Comparison of ENCODE assay signal across 8 cellular contexts in the genomic region with DNA sequence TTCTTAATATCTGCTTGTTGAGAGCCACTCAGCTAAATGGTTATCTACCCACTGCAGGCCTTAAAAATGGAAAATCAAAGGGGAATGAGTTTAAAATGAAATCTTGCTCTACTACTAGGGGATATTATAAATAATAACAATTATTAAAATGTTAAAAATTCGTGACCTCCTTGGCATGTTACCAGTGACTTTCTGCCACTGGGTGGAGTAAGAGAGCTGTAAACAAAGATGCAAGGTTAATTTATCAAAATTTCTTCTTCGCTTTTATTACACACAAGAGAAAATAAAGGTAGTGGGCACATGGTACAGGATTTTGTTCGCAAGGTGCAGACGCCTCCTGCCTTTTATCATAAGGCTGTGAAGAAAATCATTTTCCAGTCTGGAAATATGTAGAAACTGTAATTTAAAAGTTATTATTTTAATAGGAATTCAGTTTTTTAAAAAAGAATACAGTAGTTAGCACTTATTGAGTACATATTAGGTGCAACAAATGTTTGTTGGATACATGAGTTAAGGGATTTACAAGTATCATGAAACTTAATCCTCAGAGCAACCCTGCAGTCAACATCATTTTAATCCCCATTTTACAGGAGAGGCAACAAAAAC.
A peak's percentile ranks its signal among the peaks of the same experiment; 100 is the strongest.
DNase-seq lines count a peak whose midpoint lies in the region; ATAC-seq and TF ChIP-seq lines count a peak whose summit lies in the region.

No MANE protein-coding gene starts in this region.

- H3K4me1 ChIP-seq in A673 (ENCODE audit: insufficient read depth, low read length, poor library complexity, severe bottlenecking) (no peaks in the 10 kb centered on the region), Peyer's patch (no peaks in the 10 kb centered on the region)

- H3K27me3 ChIP-seq in A673 (replicated peaks; ENCODE audit: insufficient read depth, low read depth, low read length, poor library complexity), result no peaks in the 10 kb centered on the region
- no peaks in the 10 kb centered on the region for H3K27me3 ChIP-seq in Peyer's patch

- TF ChIP-seq POLR2A in Peyer's patch (IDR thresholded peaks at IDR 0.05), result no peak

- CTCF ChIA-PET in A673 (lab: Charles Lee), result no interaction called here

- TF ChIP-seq CTCF in A673 (conservative IDR thresholded peaks at IDR 0.05; ENCODE audit: low read depth, low read length), result peak; percentile 58
- TF ChIP-seq CTCF in Peyer's patch (IDR thresholded peaks at IDR 0.05), result peak; percentile 19 to 73 (median 60)
- TF ChIP-seq CTCF in fibroblast of the aortic adventitia (IDR thresholded peaks at IDR 0.05; ENCODE audit: insufficient read depth, low read length), result peak; percentile 70

- no peak overlapping the region for H3K4me3 ChIP-seq in A673 (ENCODE audit: low read depth, low read length, poor library complexity, severe bottlenecking)
- H3K4me3 ChIP-seq in Peyer's patch, result no peak overlapping the region
- H3K4me3 ChIP-seq in fibroblast of the aortic adventitia (ENCODE audit: low read depth, low read length), result no peak overlapping the region

- BruUV-seq in A673 (replicated peaks; lab: Mats Ljungman, UMichigan), result no TSS peak

- intact Hi-C loops in A673 (cut with micrococcal nuclease; ENCODE audit: unreplicated experiment), result loop anchor here (5.0 kb wide), 1 partner anchor 1496 kb away; no protein-coding TSS in a partner anchor

- H3K9me3 ChIP-seq in A673 (ENCODE audit: low read depth, low read length, poor library complexity, severe bottlenecking) (no peaks in the 10 kb centered on the region), Peyer's patch (no peaks in the 10 kb centered on the region)

- POLR2A ChIA-PET in A673 (lab: Charles Lee; ENCODE audit: low non-redundant PET), result no interaction called here

- DNase-seq in A673 (ENCODE audit: low spot score), result peak; percentile 2
- peak; percentile 52 for DNase-seq in GM03348 (ENCODE audit: low spot score)
- DNase-seq in Peyer's patch, result no peak
- DNase-seq in fibroblast of the aortic adventitia (ENCODE audit: low read depth), result peak; percentile 60
- DNase-seq in superior temporal gyrus (ENCODE audit: extremely low spot score), result peak; percentile 54
- DNase-seq in ureter (ENCODE audit: low spot score), result no peak
- no peak for DNase-seq in activated T-cell treated with anti-CD3 and anti-CD28 coated beads, Interleukin-2, amount 50 U/mL, for 48 hours

- ATAC-seq in GM21717 (IDR thresholded peaks at IDR 0.05; ENCODE audit: unreplicated experiment), result no peak

- H3K27ac ChIP-seq in A673 (ENCODE audit: low read depth, low read length, poor library complexity, severe bottlenecking) (no peak overlapping the region), Peyer's patch (no peak overlapping the region)

- no peaks in the 10 kb centered on the region for H3K36me3 ChIP-seq in A673 (ENCODE audit: insufficient read depth, low read length, poor library complexity, severe bottlenecking)
- no peaks in the 10 kb centered on the region for H3K36me3 ChIP-seq in Peyer's patch

Comparison
In these comparisons a context has a peak if more than half of its experiments do, and no peak if none do; other contexts are left out.
1. DNase-seq: peak in A673 (single experiment), GM03348 (single experiment), fibroblast of the aortic adventitia (single experiment) and superior temporal gyrus (single experiment); none in Peyer's patch (0 of 3), ureter (single experiment) and activated T-cell treated with anti-CD3 and anti-CD28 coated beads, Interleukin-2, amount 50 U/mL, for 48 hours (0 of 2).
2. Peak in every context shown above with its lines, with median percentiles within 50 percentile points of each other: CTCF ChIP-seq.